18 cellular contexts compared by ENCODE assay signal in genomic region chr4:137703225-137703624, GRCh38.
DNase-seq lines count a peak whose midpoint lies in the region; ATAC-seq and TF ChIP-seq lines count a peak whose summit lies in the region.
"Had no signal": no experiment of that assay in that cellular context is flagged by ENCODE, and none has a peak within 500 bp of the region (broad histone marks: within the 10 kb centered on the region; RNA-seq: fewer than 3 reads in every experiment).

No MANE protein-coding gene starts in this region.

- TF ChIP-seq POLR2A in uterus (IDR thresholded peaks at IDR 0.05): no peak
- TF ChIP-seq POLR2A in GM18505 (IDR thresholded peaks at IDR 0.05; ENCODE audit: borderline replicate concordance, extremely low read depth, insufficient read depth, insufficient read length): no peak

- TF ChIP-seq CTCF in uterus (IDR thresholded peaks at IDR 0.05): no peak

- intact Hi-C loops in left cardiac atrium (cut with DNase I) (no loop called here), uterus (cut with DNase I; ENCODE audit: low total_unique reads) (no loop called here)

- DNase-seq in NCI-H1436 (lab: John Stamatoyannopoulos, UW) (peak; percentile 13), NCI-H1436 treated with DMSO at 0.1 percent for 48 hours (lab: John Stamatoyannopoulos, UW) (no peak), NCI-H524 (lab: John Stamatoyannopoulos, UW) (peak; percentile 80 to 93), left cardiac atrium (no peak), uterus (no peak), occipital lobe (lab: John Stamatoyannopoulos, UW) (no peak)
- DNase-seq: 8988T; activated naive CD4-positive, alpha-beta T cell treated with anti-CD3 and anti-CD28 coated beads, Interleukin-2, amount 50 U/mL, for 16 hours; activated T-cell treated with anti-CD3 and anti-CD28 coated beads for 4 hours; colonic mucosa; H9; naive B cell; NCI-H526 treated with DMSO at 0.1 percent for 48 hours; spleen had no signal

- no peaks in the 10 kb centered on the region for H3K9me3 ChIP-seq in uterus
- H3K9me3 ChIP-seq: colonic mucosa, thoracic aorta had no signal

- H3K27ac ChIP-seq in uterus: peak overlapping the region; percentile 77 to 82
- H3K27ac ChIP-seq: colonic mucosa, thoracic aorta had no signal

- H3K4me1 ChIP-seq in uterus: peaks cover 9 to 11% of the 10 kb centered on the region in 2 donors
- H3K4me1 ChIP-seq: colonic mucosa had no signal

- no peaks in the 10 kb centered on the region for H3K27me3 ChIP-seq in uterus
- H3K27me3 ChIP-seq: colonic mucosa, spleen had no signal

- H3K4me3 ChIP-seq in uterus: no peak overlapping the region
- H3K4me3 ChIP-seq: colonic mucosa, K562, spleen, thoracic aorta had no signal

- peak; percentile 55 to 61 for ATAC-seq in left cardiac atrium
- ATAC-seq in HG03457 (IDR thresholded peaks at IDR 0.05; ENCODE audit: unreplicated experiment): no peak
- ATAC-seq in GM18505 (IDR thresholded peaks at IDR 0.05; ENCODE audit: unreplicated experiment): no peak
- ATAC-seq: K562 had no signal

- no peaks in the 10 kb centered on the region for H3K36me3 ChIP-seq in uterus
- H3K36me3 ChIP-seq: colonic mucosa, spleen, thoracic aorta had no signal

Comparison
In these comparisons a context has a peak if more than half of its experiments do, and no peak if none do; other contexts are left out.
1. DNase-seq: peak in NCI-H1436 (single experiment) and NCI-H524 (2 of 2); none in NCI-H1436 treated with DMSO at 0.1 percent for 48 hours (single experiment), left cardiac atrium (single experiment), uterus (0 of 2) and occipital lobe (single experiment).
2. ATAC-seq: peak in left cardiac atrium (2 of 2); none in HG03457 (single experiment) and GM18505 (single experiment).